Comparison of ENCODE assay signal across 7 cellular contexts in genomic region chr1:207698822-207699483, GRCh38. TPM values are rescaled to one million over a fixed set of nuclear protein-coding genes. Genes with fewer than 3 reads are reported as not detected.
DNase-seq lines count a peak whose midpoint lies in the region; ATAC-seq and TF ChIP-seq lines count a peak whose summit lies in the region.

No MANE protein-coding gene starts in this region.

- no peaks in the 10 kb centered on the region for H3K9me2 ChIP-seq in SU-DHL-6 (replicated peaks; ENCODE audit: insufficient read depth, low read length)

- ATAC-seq in right lobe of liver (peak; percentile 97 to 99 (median 98)), GM19467 (IDR thresholded peaks at IDR 0.05; ENCODE audit: unreplicated experiment) (no peak)
- peak; percentile 57 for ATAC-seq in stimulated activated effector memory CD8-positive, alpha-beta T cell treated with anti-CD3 and anti-CD28 coated beads, Interleukin-12 subunit alpha, Interleukin-12 subunit beta, amount 100 ng/mL, for 72 hours

- no peak overlapping the region for H3K4me3 ChIP-seq in MG63
- no peak overlapping the region for H3K4me3 ChIP-seq in SU-DHL-6 (ENCODE audit: insufficient read depth, low read length, poor library complexity, severe bottlenecking)
- no peak overlapping the region for H3K4me3 ChIP-seq in right lobe of liver

- H3K36me3 Mint-ChIP-seq in stimulated activated effector memory CD8-positive, alpha-beta T cell treated with anti-CD3 and anti-CD28 coated beads, Interleukin-12 subunit alpha, Interleukin-12 subunit beta, amount 100 ng/mL, for 72 hours, result no peaks in the 10 kb centered on the region

- DNase-seq in G401 (ENCODE audit: low spot score) (peak; percentile 52), MG63 (peak; percentile 55), right lobe of liver (peak in 2 of 3 donors; percentile 38 to 65)
- DNase-seq in central memory CD4-positive, alpha-beta T cell, result peak; percentile 21
- DNase-seq in stimulated activated effector memory CD8-positive, alpha-beta T cell treated with anti-CD3 and anti-CD28 coated beads, Interleukin-12 subunit alpha, Interleukin-12 subunit beta, amount 100 ng/mL, for 72 hours (ENCODE audit: low spot score in 2 of 2), result peak in 1 of 2 donors; percentile 62

- WGBS in right lobe of liver (ENCODE audit: insufficient coverage, low coverage, low lambda C conversion rate, missing lambda C conversion rate), result 41% methylated on average over 4 of the region's 4 CpGs

- H3K27ac ChIP-seq in SU-DHL-6 (ENCODE audit: low read depth, low read length), result no peak overlapping the region
- no peak overlapping the region for H3K27ac ChIP-seq in right lobe of liver

- no peak for TF ChIP-seq POLR2A in right lobe of liver (IDR thresholded peaks at IDR 0.05)

- no peak overlapping the region for H3K4me2 ChIP-seq in SU-DHL-6 (ENCODE audit: low read depth, low read length, poor library complexity, severe bottlenecking)

- no peaks in the 10 kb centered on the region for H3K4me1 Mint-ChIP-seq in stimulated activated effector memory CD8-positive, alpha-beta T cell treated with anti-CD3 and anti-CD28 coated beads, Interleukin-12 subunit alpha, Interleukin-12 subunit beta, amount 100 ng/mL, for 72 hours

- TF ChIP-seq CTCF in SU-DHL-6 (IDR thresholded peaks at IDR 0.05; ENCODE audit: insufficient read depth, low read length, poor library complexity, severe bottlenecking), result peak; percentile 50
- peak; percentile 44 to 84 (median 79) for TF ChIP-seq CTCF in right lobe of liver (IDR thresholded peaks at IDR 0.05)

- in situ Hi-C loops in G401 (cut with HindIII; ENCODE audit: low sequenced_read_pairs), result no loop called here

- no peaks in the 10 kb centered on the region for H4K20me1 ChIP-seq in SU-DHL-6 (ENCODE audit: low read depth, low read length)

- no peak overlapping the region for H3K27ac Mint-ChIP-seq in stimulated activated effector memory CD8-positive, alpha-beta T cell treated with anti-CD3 and anti-CD28 coated beads, Interleukin-12 subunit alpha, Interleukin-12 subunit beta, amount 100 ng/mL, for 72 hours

- no peaks in the 10 kb centered on the region for H3K27me3 ChIP-seq in MG63
- H3K27me3 ChIP-seq in SU-DHL-6 (ENCODE audit: low read length), result no peaks in the 10 kb centered on the region
- no peaks in the 10 kb centered on the region for H3K27me3 ChIP-seq in right lobe of liver

- H3K9me3 Mint-ChIP-seq in stimulated activated effector memory CD8-positive, alpha-beta T cell treated with anti-CD3 and anti-CD28 coated beads, Interleukin-12 subunit alpha, Interleukin-12 subunit beta, amount 100 ng/mL, for 72 hours, result no peaks in the 10 kb centered on the region

- H3K4me1 ChIP-seq in right lobe of liver, result no peaks in the 10 kb centered on the region

- no peak overlapping the region for H3K9ac ChIP-seq in SU-DHL-6 (ENCODE audit: low read length)

- H3K4me3 Mint-ChIP-seq in stimulated activated effector memory CD8-positive, alpha-beta T cell treated with anti-CD3 and anti-CD28 coated beads, Interleukin-12 subunit alpha, Interleukin-12 subunit beta, amount 100 ng/mL, for 72 hours, result no peak overlapping the region

- intact Hi-C loops in right lobe of liver (cut with DNase I), result no loop called here

- no peaks in the 10 kb centered on the region for H3K79me2 ChIP-seq in SU-DHL-6 (ENCODE audit: insufficient read depth, low read length)

- H2AFZ ChIP-seq in SU-DHL-6 (ENCODE audit: low read depth, low read length, severe bottlenecking), result no peak overlapping the region

- H3K9me3 ChIP-seq in MG63, result no peaks in the 10 kb centered on the region
- H3K9me3 ChIP-seq in SU-DHL-6 (ENCODE audit: insufficient read depth, low read length), result no peaks in the 10 kb centered on the region
- no peaks in the 10 kb centered on the region for H3K9me3 ChIP-seq in right lobe of liver

- H3F3A ChIP-seq in SU-DHL-6 (ENCODE audit: insufficient read depth), result no peaks in the 10 kb centered on the region

- H3K36me3 ChIP-seq in MG63 (no peaks in the 10 kb centered on the region), SU-DHL-6 (ENCODE audit: low read length) (no peaks in the 10 kb centered on the region), right lobe of liver (no peaks in the 10 kb centered on the region)

RNA-seq across cellular contexts. Expression of gene CD46, which starts 52.9 kb away (rescaled TPM):
- total RNA-seq in G401 (2014; rRNA removed; shearing (Covaris generic)), result 48.7 and 54.9 TPM in 2 replicates
- total RNA-seq in MG63 (2014; rRNA removed; shearing (Covaris generic); ENCODE audit: low replicate concordance), result 86.4 and 123 TPM in 2 replicates
- 100 to 1,000 TPM in 5 of 6 experiments, 10 to 100 TPM in 1; 99.3 to 133 (median 114) TPM for total RNA-seq in right lobe of liver

RNA-seq across cellular contexts. Expression of gene CR1L, which starts 54.0 kb away (rescaled TPM):
- total RNA-seq in G401 (2014; rRNA removed; shearing (Covaris generic)), result not detected in 2 replicates
- not detected in 2 replicates for total RNA-seq in MG63 (2014; rRNA removed; shearing (Covaris generic); ENCODE audit: low replicate concordance)
- total RNA-seq in right lobe of liver, result 1 to 10 TPM in 1 of 6 experiments, under 1 TPM in 4, not detected in 1; 0.12 to 1.2 (median 0.49) TPM
